ENCODE assay signal across 23 cellular contexts in the genomic region with DNA sequence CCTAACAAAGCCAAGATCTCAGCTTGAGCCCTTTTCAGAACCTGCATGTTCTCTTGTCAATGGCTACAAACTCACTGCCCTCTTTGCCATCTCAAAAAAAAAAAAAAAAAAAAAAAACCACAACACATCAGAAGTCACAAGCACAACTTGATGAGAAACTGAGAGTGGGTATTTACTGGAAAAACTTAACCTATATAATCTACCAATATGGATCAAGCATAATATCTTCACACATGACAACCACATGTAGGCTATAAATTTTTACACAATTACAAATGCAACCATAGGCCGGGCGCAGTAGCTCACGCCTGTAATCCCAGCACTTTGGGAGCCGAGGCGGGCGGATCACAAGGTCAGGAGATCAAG. TPM values are rescaled to one million over a fixed set of nuclear protein-coding genes. Genes with fewer than 3 reads are reported as not detected.
DNase-seq lines count a peak whose midpoint lies in the region; ATAC-seq, FAIRE-seq and TF ChIP-seq lines count a peak whose summit lies in the region.
"Had no signal": no experiment of that assay in that cellular context is flagged by ENCODE, and none has a peak within 500 bp of the region (broad histone marks: within the 10 kb centered on the region; RNA-seq: fewer than 3 reads in every experiment).

No MANE protein-coding gene starts in this region.

- peak overlapping the region; percentile 52 for H3K4me3 Mint-ChIP-seq in Calu3 (ENCODE audit: low read depth, unreplicated experiment)
- no peak overlapping the region for H3K4me3 Mint-ChIP-seq in neural progenitor cell
- H3K4me3 Mint-ChIP-seq: CD4-positive, alpha-beta T cell had no signal

- TF ChIP-seq CTCF in A549 (IDR thresholded peaks at IDR 0.05) (no peak), Calu3 (IDR thresholded peaks at IDR 0.05; ENCODE audit: unreplicated experiment) (no peak), body of pancreas (IDR thresholded peaks at IDR 0.05) (no peak), neural progenitor cell (IDR thresholded peaks at IDR 0.05) (no peak)

- WGBS in A549 (ENCODE audit: missing lambda C conversion rate) = 97% methylated on average over 6 of the region's 6 CpGs
- WGBS in body of pancreas, 2 donors = 89 to 98% methylated on average over 4 to 6 of the region's 6 CpGs

- intact Hi-C loops in Calu3 (cut with micrococcal nuclease; ENCODE audit: unreplicated experiment) (loop anchor here (2.0 kb wide), 1 partner anchor 71 kb away; no protein-coding TSS in a partner anchor), body of pancreas (cut with DNase I) (no loop called here)

- no peak for FAIRE-seq in A549 (lab: Jason Lieb, UNC)
- FAIRE-seq: GM12891 had no signal

- H3K36me3 Mint-ChIP-seq in Calu3 (ENCODE audit: insufficient read depth, unreplicated experiment) = peaks cover 39% of the 10 kb centered on the region
- H3K36me3 Mint-ChIP-seq in neural progenitor cell = peaks cover 10% of the 10 kb centered on the region

- H2AFZ ChIP-seq in neural progenitor cell (replicated peaks) = no peak overlapping the region
- H2AFZ ChIP-seq: GM23248 had no signal

- no peaks in the 10 kb centered on the region for H3K9me3 Mint-ChIP-seq in Calu3 (ENCODE audit: low read depth, unreplicated experiment)
- H3K9me3 Mint-ChIP-seq in neural progenitor cell = no peaks in the 10 kb centered on the region
- H3K9me3 Mint-ChIP-seq: CD4-positive, alpha-beta T cell had no signal

- H3K4me1 Mint-ChIP-seq in Calu3 (ENCODE audit: low read depth, unreplicated experiment) (peaks cover 75% of the 10 kb centered on the region), neural progenitor cell (peaks cover 4% of the 10 kb centered on the region)

- no peaks in the 10 kb centered on the region for H3F3A ChIP-seq in neural progenitor cell (ENCODE audit: low read depth)

- H3K27ac Mint-ChIP-seq in Calu3 (ENCODE audit: unreplicated experiment) (peak overlapping the region; percentile 91), neural progenitor cell (no peak overlapping the region)
- H3K27ac Mint-ChIP-seq: CD4-positive, alpha-beta T cell had no signal

- H3K4me3 ChIP-seq in A549 (no peak overlapping the region), body of pancreas (no peak overlapping the region), neural progenitor cell (no peak overlapping the region)
- H3K4me3 ChIP-seq: BLaER1, GM23248, Peyer's patch had no signal

- H3K9me3 ChIP-seq in A549 = no peaks in the 10 kb centered on the region
- H3K9me3 ChIP-seq in body of pancreas = no peaks in the 10 kb centered on the region
- H3K9me3 ChIP-seq in neural progenitor cell (ENCODE audit: low read depth) = no peaks in the 10 kb centered on the region
- H3K9me3 ChIP-seq: BLaER1, Caco-2, Peyer's patch had no signal

- no peak; a peak in 1 of 6 replicates for ATAC-seq in A549
- no peak for ATAC-seq in body of pancreas

- TF ChIP-seq POLR2A in A549 (IDR thresholded peaks at IDR 0.05; ENCODE audit: low read length) = no peak
- no peak for TF ChIP-seq POLR2A in body of pancreas (IDR thresholded peaks at IDR 0.05)

- H3K36me3 ChIP-seq in body of pancreas (replicated peaks in 1 of 2; ENCODE audit: insufficient read depth in 1 of 2, low read depth in 2 of 2) (no peaks in the 10 kb centered on the region), neural progenitor cell (no peaks in the 10 kb centered on the region)
- H3K36me3 ChIP-seq: Peyer's patch had no signal

- peaks cover 99% of the 10 kb centered on the region for H3K79me2 ChIP-seq in neural progenitor cell (ENCODE audit: low read depth)

- DNase-seq in A549 (ENCODE audit: low read depth in 1 of 2, low spot score in 1 of 2) (no peak), Calu3 (no peak), body of pancreas (no peak), mesenteric fat pad (ENCODE audit: low spot score) (peak; percentile 51), neural progenitor cell (ENCODE audit: low spot score) (no peak), middle frontal gyrus (ENCODE audit: extremely low spot score, low spot score) (no peak), NCI-H1105 (lab: John Stamatoyannopoulos, UW) (no peak)
- DNase-seq in stimulated activated naive CD4-positive, alpha-beta T cell (lab: John Stamatoyannopoulos, UW) = no peak
- DNase-seq: ACHN; Caco-2; CD4-positive, alpha-beta T cell; DND-41; GM23248; HCEC 1CT; KG1; NCI-H1105 treated with DMSO at 0.1 percent for 48 hours; NCI-H1694; NCI-H2081 treated with DMSO at 0.1 percent for 48 hours; NCI-H2171 treated with DMSO at 0.1 percent for 48 hours; NCI-H524 treated with DMSO at 0.1 percent for 48 hours; Peyer's patch had no signal

- H3K27ac ChIP-seq in A549 (peak overlapping the region; percentile 57 to 82), body of pancreas (peak overlapping the region in 3 of 4 donors; percentile 82 to 87 (median 82)), neural progenitor cell (no peak overlapping the region)
- H3K27ac ChIP-seq: BLaER1, GM23248, Peyer's patch had no signal

- no TSS peak for BruUV-seq in Calu3 (replicated peaks; lab: Mats Ljungman, UMichigan)

- peaks cover 23% of the 10 kb centered on the region for H3K4me1 ChIP-seq in A549
- H3K4me1 ChIP-seq in body of pancreas = peaks cover 95% of the 10 kb centered on the region
- peaks cover 3% of the 10 kb centered on the region for H3K4me1 ChIP-seq in neural progenitor cell

- no peak overlapping the region for H3K9ac ChIP-seq in neural progenitor cell
- H3K9ac ChIP-seq: BLaER1, GM23248 had no signal

- peaks cover 28% of the 10 kb centered on the region for H4K20me1 ChIP-seq in neural progenitor cell (ENCODE audit: low read depth)

- POLR2A ChIA-PET in A549 (lab: Yijun Ruan, JAX) = interaction anchor here (0.7 to 0.9 kb wide), 2 partner anchors 13 to 130 kb away, joined by 3 to 9 read pairs; a partner anchor contains a TSS

- H3K27me3 Mint-ChIP-seq in Calu3 (ENCODE audit: unreplicated experiment) = no peaks in the 10 kb centered on the region
- H3K27me3 Mint-ChIP-seq in neural progenitor cell (ENCODE audit: insufficient read depth, low read depth) = no peaks in the 10 kb centered on the region
- H3K27me3 Mint-ChIP-seq: CD4-positive, alpha-beta T cell had no signal

- H3K27me3 ChIP-seq in body of pancreas = no peaks in the 10 kb centered on the region
- no peaks in the 10 kb centered on the region for H3K27me3 ChIP-seq in neural progenitor cell
- H3K27me3 ChIP-seq: BLaER1, Peyer's patch had no signal

- no peak for TF ChIP-seq RAD21 in A549 (conservative IDR thresholded peaks at IDR 0.05 in 1 of 2, IDR thresholded peaks at IDR 0.05 in 1 of 2)

- CTCF ChIA-PET in A549 (lab: Yijun Ruan, JAX) = interaction anchor here (1.1 to 1.9 kb wide), 5 partner anchors 9 to 69 kb away, joined by 3 to 7 read pairs (median 3); a partner anchor contains a TSS
- CTCF ChIA-PET in Calu3 (lab: Charles Lee) = interaction anchor here (0.7 to 1.3 kb wide), 4 partner anchors 9 to 70 kb away, joined by 3 to 7 read pairs (median 4); a partner anchor contains a TSS

- H3K4me2 ChIP-seq in A549 (peak overlapping the region; percentile 70), neural progenitor cell (no peak overlapping the region)

- TF ChIP-seq EP300 in A549 (IDR thresholded peaks at IDR 0.05) = no peak

TF ChIP-seq in A549, 52 proteins besides CTCF, POLR2A, EP300 and RAD21:
- no peak for TF ChIP-seq MAZ (IDR thresholded peaks at IDR 0.05; ENCODE audit: borderline replicate concordance, low read depth, low read length)
- no peak for TF ChIP-seq HDAC2 (IDR thresholded peaks at IDR 0.05)
- no peak for TF ChIP-seq MYC (IDR thresholded peaks at IDR 0.05; ENCODE audit: borderline replicate concordance, low read length)
- TF ChIP-seq RFX5 (IDR thresholded peaks at IDR 0.05) = no peak

RNA-seq across cellular contexts. Expression of a gene that starts 9.0 kb away (rescaled TPM):
- polyA plus RNA-seq in A549 (2011; rRNA removed) (26.5 and 29.8 TPM in 2 replicates), A549 (2017; fragmentation: RNase III; extraction: RNeasy Plus Mini Kit Qiagen cat#74134 plus additional on column Dnase treatment) (13.8 to 14.3 TPM (median 14.1 TPM) in 3 replicates)
- polyA plus RNA-seq in A549 (2012; cell fraction: cytosol; rRNA removed) = 8.4 and 10.4 TPM in 2 replicates
- 5.7 and 8.2 TPM in 2 replicates for polyA plus RNA-seq in A549 (2012; cell fraction: nucleus; rRNA removed)
- polyA minus RNA-seq in A549 (2011; rRNA and poly(A)+ RNA removed) = 20.7 and 22.9 TPM in 2 replicates
- total RNA-seq in Calu3 (2022) (32.9 and 42.7 TPM in 2 replicates), body of pancreas (10 to 100 TPM; 31.1 to 65.6 TPM), mesenteric fat pad (95.1 TPM), neural progenitor cell (ENCODE audit: low replicate concordance) (20.0 and 22.0 TPM in 2 replicates)
